ENCODE assay signal across 25 cellular contexts in the genomic region with DNA sequence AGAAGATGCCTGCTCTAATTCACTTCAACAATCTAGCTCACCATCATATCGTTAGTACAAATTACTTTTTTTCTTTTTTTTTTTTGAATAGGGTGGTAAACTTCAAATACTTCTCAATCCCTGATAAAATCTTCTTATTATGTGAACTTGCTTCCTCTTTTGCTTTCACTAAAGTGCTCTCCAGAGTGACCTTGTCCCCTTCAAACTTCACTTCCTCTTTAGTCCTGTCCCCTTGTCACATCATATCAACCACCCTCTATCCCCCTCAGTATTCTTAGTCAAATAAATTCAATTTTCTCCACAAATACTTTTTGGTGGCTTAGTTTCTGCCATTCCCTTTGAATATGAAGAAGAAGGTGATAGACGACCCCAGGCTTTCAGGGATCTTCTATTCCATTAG.
"Had no signal": no experiment of that assay in that cellular context is flagged by ENCODE, and none has a peak within 500 bp of the region (broad histone marks: within the 10 kb centered on the region; RNA-seq: fewer than 3 reads in every experiment).

No MANE protein-coding gene starts in this region.

- H3K4me3 Mint-ChIP-seq: activated naive CD8-positive, alpha-beta T cell treated with anti-CD3 and anti-CD28 coated beads for 36 hours; activated T-cell treated with anti-CD3 and anti-CD28 coated beads, Interleukin-2, amount 50 U/mL, for 4 hours; effector memory CD8-positive, alpha-beta T cell; immature natural killer cell; nephron progenitor cell; WTC11 had no signal

- H3K27me3 Mint-ChIP-seq: effector memory CD8-positive, alpha-beta T cell had no signal

- H3K4me1 Mint-ChIP-seq: activated naive CD8-positive, alpha-beta T cell treated with anti-CD3 and anti-CD28 coated beads for 36 hours; immature natural killer cell had no signal

- DNase-seq: activated CD4-positive, alpha-beta T cell treated with anti-CD3 and anti-CD28 coated beads, Interleukin-2, amount 50 U/mL, for 4 hours; activated CD8-positive, alpha-beta memory T cell treated with anti-CD3 and anti-CD28 coated beads, Interleukin-2, amount 50 U/mL, for 48 hours; activated naive CD4-positive, alpha-beta T cell treated with Interleukin-2 at 50 U/mL for 16 hours; activated naive CD8-positive, alpha-beta T cell treated with anti-CD3 and anti-CD28 coated beads for 36 hours; activated T-cell treated with anti-CD3 and anti-CD28 coated beads, Interleukin-2, amount 50 U/mL, for 4 hours; central memory CD4-positive, alpha-beta T cell; dorsolateral prefrontal cortex; effector memory CD8-positive, alpha-beta T cell; glutamatergic neuron; immature natural killer cell; kidney glomerular epithelial cell; left ventricle myocardium inferior; nephron progenitor cell; nucleus accumbens; right cardiac atrium; stimulated activated CD4-positive, alpha-beta T cell treated with anti-CD3 and anti-CD28 coated beads, Interleukin-4, amount 100 ng/mL, for 24 hours; stimulated activated naive CD8-positive, alpha-beta T cell treated with anti-CD3 and anti-CD28 coated beads, Interleukin-15, Interleukin-2, amounts not matched to agents 100 U/mL and 50 U/mL, for 24 hours; T-helper 2 cell; thyroid gland had no signal

- H3K9me3 Mint-ChIP-seq: activated naive CD8-positive, alpha-beta T cell treated with anti-CD3 and anti-CD28 coated beads for 36 hours; effector memory CD8-positive, alpha-beta T cell; immature natural killer cell; nephron progenitor cell; WTC11 had no signal

- H3K9me3 ChIP-seq: thyroid gland had no signal

- ATAC-seq: activated T-cell treated with anti-CD3 and anti-CD28 coated beads, Interleukin-2, amount 50 U/mL, for 4 hours; effector memory CD8-positive, alpha-beta T cell; esophagus mucosa; right cardiac atrium; stimulated activated naive CD8-positive, alpha-beta T cell treated with anti-CD3 and anti-CD28 coated beads, Interleukin-15, Interleukin-2, amounts not matched to agents 100 U/mL and 50 U/mL, for 24 hours; WTC11 had no signal

- FAIRE-seq: astrocyte, colon, endothelial cell of umbilical vein, frontal cortex had no signal

- H3K27ac Mint-ChIP-seq: activated naive CD8-positive, alpha-beta T cell treated with anti-CD3 and anti-CD28 coated beads for 36 hours; effector memory CD8-positive, alpha-beta T cell; immature natural killer cell; nephron progenitor cell; WTC11 had no signal

- H3K36me3 Mint-ChIP-seq: activated naive CD8-positive, alpha-beta T cell treated with anti-CD3 and anti-CD28 coated beads for 36 hours; immature natural killer cell; WTC11 had no signal
